Comparison of ENCODE assay signal across 19 cellular contexts in the genomic region with DNA sequence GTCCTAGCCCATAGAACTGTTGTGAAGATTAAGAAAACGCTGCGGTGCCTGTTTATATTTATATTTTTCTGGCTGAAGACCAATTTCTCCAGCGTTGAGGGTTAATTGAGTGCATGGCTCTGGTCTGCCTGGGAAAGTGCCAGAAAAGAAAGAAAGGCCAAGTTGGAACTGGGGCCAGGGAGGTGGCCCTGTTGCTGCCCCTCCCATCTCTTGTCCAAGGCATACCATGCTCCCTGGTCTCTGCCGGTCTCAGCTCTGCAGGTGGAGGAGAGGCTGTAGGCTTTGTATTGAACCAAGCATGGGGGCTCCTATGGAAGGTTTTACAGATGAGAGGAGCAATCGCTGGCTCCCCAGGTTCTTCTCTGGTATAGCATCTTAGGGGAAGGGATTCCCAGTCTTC.
DNase-seq lines count a peak whose midpoint lies in the region; ATAC-seq, FAIRE-seq and TF ChIP-seq lines count a peak whose summit lies in the region.
"Had no signal": no experiment of that assay in that cellular context is flagged by ENCODE, and none has a peak within 500 bp of the region (broad histone marks: within the 10 kb centered on the region; RNA-seq: fewer than 3 reads in every experiment).

No MANE protein-coding gene starts in this region.

- WGBS in K562 (ENCODE audit: insufficient coverage, low coverage, missing lambda C conversion rate) = 0% methylated on average over 5 of the region's 5 CpGs

- BruUV-seq in K562 (replicated peaks; lab: Mats Ljungman, UMichigan) = no TSS peak

- H3K9me3 ChIP-seq in DOHH2 (ENCODE audit: control insufficient read depth, insufficient read depth, low read length) = no peaks in the 10 kb centered on the region
- H3K9me3 ChIP-seq in K562 (replicated peaks; ENCODE audit: control insufficient read depth, insufficient read depth, low read depth, low read length) = no peaks in the 10 kb centered on the region
- H3K9me3 ChIP-seq: A549 had no signal

- no peak for TF ChIP-seq RAD21 in K562 (CRISPR knock-in tag; conservative IDR thresholded peaks at IDR 0.05 in 1 of 2, IDR thresholded peaks at IDR 0.05 in 1 of 2)

- H4K20me1 ChIP-seq in DOHH2 (ENCODE audit: control insufficient read depth, insufficient read depth, low read depth, low read length) (no peaks in the 10 kb centered on the region), K562 (replicated peaks; ENCODE audit: control insufficient read depth, insufficient read depth, low read length) (no peaks in the 10 kb centered on the region)

- peaks cover 4% of the 10 kb centered on the region; the same call in 1 of the 2 replicates for H3K36me3 ChIP-seq in DOHH2 (ENCODE audit: control insufficient read depth, low read length)
- no peaks in the 10 kb centered on the region for H3K36me3 ChIP-seq in K562 (ENCODE audit: control insufficient read depth, insufficient read depth, low read length)

- no peaks in the 10 kb centered on the region for H3K9me2 ChIP-seq in DOHH2 (replicated peaks; ENCODE audit: control insufficient read depth, low read length)

- peak overlapping the region; percentile 32 for H3K27ac Mint-ChIP-seq in stimulated activated effector memory CD8-positive, alpha-beta T cell treated with anti-CD3 and anti-CD28 coated beads, Interleukin-12 subunit alpha, Interleukin-12 subunit beta, amount 100 ng/mL, for 72 hours
- H3K27ac Mint-ChIP-seq: CD14-positive monocyte had no signal

- no peak overlapping the region for H3K4me3 Mint-ChIP-seq in stimulated activated effector memory CD8-positive, alpha-beta T cell treated with anti-CD3 and anti-CD28 coated beads, Interleukin-12 subunit alpha, Interleukin-12 subunit beta, amount 100 ng/mL, for 72 hours
- H3K4me3 Mint-ChIP-seq: CD14-positive monocyte had no signal

- TF ChIP-seq CTCF in DOHH2 (IDR thresholded peaks at IDR 0.05; ENCODE audit: low read depth, low read length, poor library complexity, severe bottlenecking) (no peak), K562 (IDR thresholded peaks at IDR 0.05 in 2 of 3, conservative IDR thresholded peaks at IDR 0.05 in 1 of 3; ENCODE audit: insufficient read depth in 2 of 3, low read depth in 1 of 3, low read length in 3 of 3) (no peak)

- DNase-seq in NCI-H2196 (lab: John Stamatoyannopoulos, UW; ENCODE audit: unreplicated experiment) (peak; percentile 26), NCI-H2196 treated with DMSO at 0.1 percent for 48 hours (lab: John Stamatoyannopoulos, UW; ENCODE audit: unreplicated experiment) (no peak), K562 (ENCODE audit: extremely low read depth in 1 of 4, low spot score in 3 of 4) (no peak), HPDE6-E6E7 (ENCODE audit: extremely low spot score) (no peak), A172 (ENCODE audit: low spot score) (no peak)
- no peak for DNase-seq in stimulated activated effector memory CD8-positive, alpha-beta T cell treated with anti-CD3 and anti-CD28 coated beads, Interleukin-12 subunit alpha, Interleukin-12 subunit beta, amount 100 ng/mL, for 72 hours (ENCODE audit: low spot score in 2 of 2)
- no peak for DNase-seq in activated CD4-positive, CD25-positive, alpha-beta regulatory T cell (lab: John Stamatoyannopoulos, UW)
- DNase-seq: Calu3; HCEC 1CT; NCI-H2081 treated with DMSO at 0.1 percent for 48 hours; NCI-H226; NCI-H526; NK-92 treated with Interleukin-12 subunit alpha and Interleukin-12 subunit beta, amount 100 ng/mL, for 24 hours; OCI-M1 had no signal

- CTCF ChIA-PET in K562 (lab: Yijun Ruan, JAX; ENCODE audit: low intra/inter-chr PET ratio) = no interaction called here

- no peak for TF ChIP-seq POLR2A in K562 (conservative IDR thresholded peaks at IDR 0.05)

- in situ Hi-C loops in K562 (cut with MboI) = no loop called here

- H3K9me1 ChIP-seq in K562 (ENCODE audit: control insufficient read depth, insufficient read depth, low read length) = no peaks in the 10 kb centered on the region

- H3K27ac ChIP-seq in DOHH2 (ENCODE audit: low read depth, low read length) (no peak overlapping the region), K562 (ENCODE audit: extremely low read depth, low read depth, low read length) (no peak overlapping the region)
- H3K27ac ChIP-seq: RWPE1 had no signal

- POLR2A ChIA-PET in K562 (lab: Yijun Ruan, JAX) = interaction anchor here (0.6 to 1.7 kb wide), 2 partner anchors 37 to 96 kb away, joined by 4 to 5 read pairs; no protein-coding TSS in a partner anchor

- H3K27me3 ChIP-seq in DOHH2 (ENCODE audit: control insufficient read depth, low read length) = no peaks in the 10 kb centered on the region
- H3K27me3 ChIP-seq in K562 (ENCODE audit: control insufficient read depth in 2 of 2, insufficient read depth in 2 of 2, low read length in 2 of 2) = peaks cover 27 to 75% of the 10 kb centered on the region in 2 experiments; a peak in 4 of 5 replicates

- no peak for FAIRE-seq in K562 (lab: Jason Lieb, UNC)
- FAIRE-seq: G401.6 had no signal

- no peak overlapping the region for H3K9ac ChIP-seq in K562 (ENCODE audit: insufficient read depth in 1 of 2, low read depth in 2 of 2, low read length in 2 of 2)

- intact Hi-C loops in K562 (cut with micrococcal nuclease) = no loop called here

- no peak overlapping the region for H3K4me3 ChIP-seq in DOHH2 (ENCODE audit: low read length)
- H3K4me3 ChIP-seq in K562 = no peak overlapping the region
- H3K4me3 ChIP-seq: A549 had no signal

- H3K36me3 Mint-ChIP-seq in stimulated activated effector memory CD8-positive, alpha-beta T cell treated with anti-CD3 and anti-CD28 coated beads, Interleukin-12 subunit alpha, Interleukin-12 subunit beta, amount 100 ng/mL, for 72 hours = no peaks in the 10 kb centered on the region
- H3K36me3 Mint-ChIP-seq: CD14-positive monocyte had no signal

- peaks cover 21% of the 10 kb centered on the region for H3F3A ChIP-seq in DOHH2 (ENCODE audit: control insufficient read depth, insufficient read depth)

- no peak overlapping the region for H2AFZ ChIP-seq in K562 (ENCODE audit: low read depth, low read length)

- H3K79me2 ChIP-seq in DOHH2 (ENCODE audit: control insufficient read depth, low read length) = peaks cover 17% of the 10 kb centered on the region
- H3K79me2 ChIP-seq in K562 (ENCODE audit: control insufficient read depth, insufficient read depth, low read length) = no peaks in the 10 kb centered on the region

- TF ChIP-seq EP300 in K562 (IDR thresholded peaks at IDR 0.05; ENCODE audit: low read length) = no peak

- no peaks in the 10 kb centered on the region for H3K9me3 Mint-ChIP-seq in stimulated activated effector memory CD8-positive, alpha-beta T cell treated with anti-CD3 and anti-CD28 coated beads, Interleukin-12 subunit alpha, Interleukin-12 subunit beta, amount 100 ng/mL, for 72 hours
- H3K9me3 Mint-ChIP-seq: CD14-positive monocyte had no signal

- ATAC-seq in K562 = no peak
- no peak for ATAC-seq in stimulated activated effector memory CD8-positive, alpha-beta T cell treated with anti-CD3 and anti-CD28 coated beads, Interleukin-12 subunit alpha, Interleukin-12 subunit beta, amount 100 ng/mL, for 72 hours
- ATAC-seq: A549 had no signal

- H3K4me2 ChIP-seq in DOHH2 (ENCODE audit: low read length) = peak overlapping the region; percentile 83
- H3K4me2 ChIP-seq in K562 (ENCODE audit: insufficient read depth, low read length) = no peak overlapping the region
- H3K4me2 ChIP-seq: A549 had no signal

- H3K4me1 Mint-ChIP-seq in stimulated activated effector memory CD8-positive, alpha-beta T cell treated with anti-CD3 and anti-CD28 coated beads, Interleukin-12 subunit alpha, Interleukin-12 subunit beta, amount 100 ng/mL, for 72 hours = peaks cover 19% of the 10 kb centered on the region

- peaks cover 75% of the 10 kb centered on the region for H3K4me1 ChIP-seq in DOHH2 (ENCODE audit: control insufficient read depth, low read length)
- H3K4me1 ChIP-seq in K562 (replicated peaks in 1 of 2; ENCODE audit: control insufficient read depth in 2 of 2, insufficient read depth in 2 of 2, low read length in 2 of 2) = no peaks in the 10 kb centered on the region

TF ChIP-seq in K562, 482 proteins besides CTCF, POLR2A, EP300 and RAD21:
- peak; percentile 2 for TF ChIP-seq RBM25 (IDR thresholded peaks at IDR 0.05; ENCODE audit: low read depth, low read length, severe bottlenecking)
- no peak for TF ChIP-seq TRIM24 (IDR thresholded peaks at IDR 0.05)
